In genomic region chrX:1591863-1592127, GRCh38 we compare ENCODE assay signal across 8 cellular contexts. TPM values are rescaled to one million over a fixed set of nuclear protein-coding genes. Genes with fewer than 3 reads are reported as not detected.
DNase-seq lines count a peak whose midpoint lies in the region; ATAC-seq and TF ChIP-seq lines count a peak whose summit lies in the region.

No MANE protein-coding gene starts in this region.

- peaks cover 50% of the 10 kb centered on the region for H3K36me3 Mint-ChIP-seq in central memory CD8-positive, alpha-beta T cell (ENCODE audit: insufficient read depth)

- no peaks in the 10 kb centered on the region for H3K9me3 Mint-ChIP-seq in central memory CD8-positive, alpha-beta T cell

- peak; percentile 5 for DNase-seq in HPDE6-E6E7 (ENCODE audit: extremely low spot score)
- DNase-seq in central memory CD8-positive, alpha-beta T cell (ENCODE audit: low spot score in 2 of 2): no peak
- peak in 1 of 3 donors; percentile 72 for DNase-seq in mucosa of descending colon
- DNase-seq in NCI-H1105 treated with DMSO at 0.1 percent for 48 hours (lab: John Stamatoyannopoulos, UW): no peak
- DNase-seq in NCI-H1694 treated with DMSO at 0.1 percent for 48 hours (lab: John Stamatoyannopoulos, UW): no peak
- no peak for DNase-seq in D341Med (ENCODE audit: low spot score)
- no peak for DNase-seq in NCI-H526 treated with DMSO at 0.1 percent for 48 hours (lab: John Stamatoyannopoulos, UW)

- no peaks in the 10 kb centered on the region for H3K27me3 Mint-ChIP-seq in central memory CD8-positive, alpha-beta T cell

- H3K4me1 Mint-ChIP-seq in central memory CD8-positive, alpha-beta T cell: peaks cover 42% of the 10 kb centered on the region

- peak overlapping the region; percentile 95 for H3K4me3 Mint-ChIP-seq in central memory CD8-positive, alpha-beta T cell

- H3K27ac ChIP-seq in 22Rv1: peak overlapping the region; percentile 57

- no peaks in the 10 kb centered on the region for H3K9me3 ChIP-seq in mucosa of descending colon

- peak; percentile 17 for ATAC-seq in central memory CD8-positive, alpha-beta T cell (replicated peaks; ENCODE audit: extremely low read depth, poor library complexity, severe bottlenecking)
- no peak for ATAC-seq in mucosa of descending colon

- H3K4me1 ChIP-seq in mucosa of descending colon (ENCODE audit: low read depth): peaks cover 7% of the 10 kb centered on the region

- no peak for TF ChIP-seq CTCF in 22Rv1 (IDR thresholded peaks at IDR 0.05)
- TF ChIP-seq CTCF in mucosa of descending colon (IDR thresholded peaks at IDR 0.05): no peak

- H3K27ac Mint-ChIP-seq in central memory CD8-positive, alpha-beta T cell (ENCODE audit: low read depth): peak overlapping the region; percentile 96

- intact Hi-C loops in mucosa of descending colon (cut with DNase I, micrococcal nuclease): no loop called here

- peaks cover 5% of the 10 kb centered on the region for H3K36me3 ChIP-seq in mucosa of descending colon (ENCODE audit: low read depth)

- H3K4me3 ChIP-seq in mucosa of descending colon: peak overlapping the region; percentile 39

RNA-seq across cellular contexts. Expression of gene AKAP17A, which starts 0.4 kb away (rescaled TPM):
- total RNA-seq in mucosa of descending colon: 10 to 100 TPM; 40.8 to 46.2 (median 42.3) TPM

RNA-seq across cellular contexts. Expression of gene ASMT, which starts 23.1 kb away (rescaled TPM):
- under 1 TPM in 1 of 3 donors, not detected in 2; 0.35 TPM for total RNA-seq in mucosa of descending colon

RNA-seq across cellular contexts. Expression of gene P2RY8, which starts 54.8 kb away (rescaled TPM):
- total RNA-seq in mucosa of descending colon: 1 to 10 TPM in 2 of 3 donors, under 1 TPM in 1; 0.87 to 2.0 (median 2.0) TPM
